In the genomic region with DNA sequence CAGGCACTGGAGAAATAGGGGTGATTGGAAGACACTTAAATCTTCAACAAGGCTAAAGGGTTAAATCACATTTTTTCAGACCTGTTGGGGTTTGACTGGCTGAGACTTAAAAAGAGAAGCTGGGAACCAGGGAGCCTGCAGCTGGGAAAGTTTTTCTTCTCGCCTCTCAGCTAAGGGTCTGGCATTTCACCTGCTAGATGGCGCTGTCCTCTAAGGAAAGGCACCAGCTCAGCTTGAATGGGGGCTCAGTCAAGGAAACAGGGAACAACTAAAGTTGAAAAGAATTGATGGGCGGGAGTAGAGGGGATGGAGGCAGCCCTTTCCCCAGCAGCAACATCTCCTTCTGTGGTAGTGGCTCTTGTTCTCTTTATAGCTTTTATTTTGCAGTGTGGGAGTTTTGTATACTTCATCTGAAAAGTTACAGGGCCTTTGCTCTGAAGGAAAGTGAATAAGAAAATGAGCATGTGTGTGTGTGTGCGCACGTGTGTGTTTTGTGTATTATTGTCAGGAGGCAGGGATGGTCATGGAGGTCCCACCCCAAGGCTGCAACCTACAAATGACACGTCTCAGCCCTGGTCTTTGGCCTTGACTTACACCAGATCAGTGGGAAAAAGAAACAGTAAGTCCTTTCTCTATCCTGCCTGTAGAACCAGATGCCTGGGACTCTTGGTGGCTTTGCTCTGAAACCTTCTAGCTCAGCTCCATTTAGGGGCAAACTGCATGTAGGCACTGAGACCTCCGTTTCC, we compare ENCODE assay signal across 8 cellular contexts.
A peak's percentile ranks its signal among the peaks of the same experiment; 100 is the strongest.
DNase-seq lines count a peak whose midpoint lies in the region; ATAC-seq and TF ChIP-seq lines count a peak whose summit lies in the region.

No MANE protein-coding gene starts in this region.

- TF ChIP-seq POLR2A in suprapubic skin (IDR thresholded peaks at IDR 0.05) = no peak

- DNase-seq in EH (ENCODE audit: low read depth) (peak; percentile 66), NOMO-1 treated with DMSO at 0.1 percent for 48 hours (lab: John Stamatoyannopoulos, UW; ENCODE audit: unreplicated experiment) (peak; percentile 53), activated T-cell treated with anti-CD3 and anti-CD28 coated beads for 4 hours (peak; percentile 36), fibroblast of peridontal ligament (ENCODE audit: extremely low read depth) (peak; percentile 87), nephron progenitor cell (peak; percentile 86), suprapubic skin (ENCODE audit: low spot score in 2 of 2) (peak in 1 of 2 donors; percentile 73)
- DNase-seq in effector memory CD4-positive, alpha-beta T cell = no peak

- peak overlapping the region; percentile 53 for H3K4me3 Mint-ChIP-seq in nephron progenitor cell

- H3K27me3 ChIP-seq in suprapubic skin = no peaks in the 10 kb centered on the region
- H3K27me3 ChIP-seq in effector memory CD4-positive, alpha-beta T cell (replicated peaks; ENCODE audit: control insufficient read depth, insufficient read depth, low read length, poor library complexity, severe bottlenecking) = no peaks in the 10 kb centered on the region

- no peaks in the 10 kb centered on the region for H3K36me3 Mint-ChIP-seq in nephron progenitor cell (ENCODE audit: low read depth)

- TF ChIP-seq EP300 in suprapubic skin (IDR thresholded peaks at IDR 0.05) = no peak

- no peaks in the 10 kb centered on the region for H3K36me3 ChIP-seq in suprapubic skin
- no peaks in the 10 kb centered on the region for H3K36me3 ChIP-seq in effector memory CD4-positive, alpha-beta T cell (ENCODE audit: control insufficient read depth, insufficient read depth, low read length)

- peaks cover 19% of the 10 kb centered on the region for H3K27me3 Mint-ChIP-seq in nephron progenitor cell (ENCODE audit: low read depth, poor library complexity)

- no peaks in the 10 kb centered on the region for H3K9me3 ChIP-seq in suprapubic skin
- no peaks in the 10 kb centered on the region for H3K9me3 ChIP-seq in effector memory CD4-positive, alpha-beta T cell (ENCODE audit: control insufficient read depth, low read length)

- peak; percentile 79 for ATAC-seq in HG02798 (IDR thresholded peaks at IDR 0.05; ENCODE audit: poor library complexity, unreplicated experiment)

- no peak overlapping the region for H3K27ac ChIP-seq in suprapubic skin
- no peak overlapping the region for H3K27ac ChIP-seq in effector memory CD4-positive, alpha-beta T cell (ENCODE audit: insufficient read depth, low read length, poor library complexity, severe bottlenecking)

- peak; percentile 72 for TF ChIP-seq CTCF in nephron progenitor cell (IDR thresholded peaks at IDR 0.05)
- peak; percentile 37 to 53 for TF ChIP-seq CTCF in suprapubic skin (IDR thresholded peaks at IDR 0.05)

- no peak overlapping the region for H3K4me3 ChIP-seq in suprapubic skin
- H3K4me3 ChIP-seq in effector memory CD4-positive, alpha-beta T cell (ENCODE audit: insufficient read depth, low read depth, low read length, poor library complexity, severe bottlenecking) = no peak overlapping the region

- H3K4me1 Mint-ChIP-seq in nephron progenitor cell = peaks cover 47% of the 10 kb centered on the region

- H3K4me1 ChIP-seq in suprapubic skin = peaks cover 12% of the 10 kb centered on the region
- H3K4me1 ChIP-seq in effector memory CD4-positive, alpha-beta T cell (ENCODE audit: control insufficient read depth, insufficient read depth, low read length, poor library complexity, severe bottlenecking) = no peaks in the 10 kb centered on the region

- 34% methylated on average over 7 of the region's 7 CpGs for WGBS in suprapubic skin

- peak overlapping the region; percentile 24 for H3K27ac Mint-ChIP-seq in nephron progenitor cell

- H3K9me3 Mint-ChIP-seq in nephron progenitor cell = no peaks in the 10 kb centered on the region

Comparison
In these comparisons a context has a peak if more than half of its experiments do, and no peak if none do; other contexts are left out.
1. DNase-seq: peak in EH (single experiment), NOMO-1 treated with DMSO at 0.1 percent for 48 hours (single experiment), activated T-cell treated with anti-CD3 and anti-CD28 coated beads for 4 hours (single experiment), fibroblast of peridontal ligament (single experiment) and nephron progenitor cell (single experiment); none in effector memory CD4-positive, alpha-beta T cell (0 of 3).